Comparison of ENCODE assay signal across 30 cellular contexts in genomic region chr4:40877081-40877480, GRCh38.
"Had no signal": no experiment of that assay in that cellular context is flagged by ENCODE, and none has a peak within 500 bp of the region (broad histone marks: within the 10 kb centered on the region; RNA-seq: fewer than 3 reads in every experiment).

No MANE protein-coding gene starts in this region.

- H3K9me3 ChIP-seq: body of pancreas, colonic mucosa had no signal

- H3K36me3 ChIP-seq: cardiac muscle cell, colonic mucosa, WERI-Rb-1 had no signal

- ATAC-seq: activated CD4-positive, alpha-beta T cell treated with anti-CD3 and anti-CD28 coated beads for 36 hours; activated CD4-positive, CD25-positive, alpha-beta regulatory T cell treated with anti-CD3 and anti-CD28 coated beads, Interleukin-2, amount 50 U/mL, for 24 hours; activated CD8-positive, alpha-beta memory T cell treated with anti-CD3 and anti-CD28 coated beads, Interleukin-2, amount 10 ng/mL, durations not matched to agents 7 days and 5 days; activated CD8-positive, alpha-beta T cell treated with anti-CD3 and anti-CD28 coated beads, Interleukin-2, amount 10 ng/mL, durations not matched to agents 7 days and 5 days; activated naive CD4-positive, alpha-beta T cell treated with anti-CD3 and anti-CD28 coated beads, Interleukin-2, amount 50 U/mL, for 72 hours; body of pancreas; esophagus mucosa; T-helper 17 cell had no signal

- DNase-seq: activated B cell treated with CpG ODN at 0.5 μM for 24 hours; activated CD4-positive, alpha-beta memory T cell treated with anti-CD3 and anti-CD28 coated beads for 36 hours; activated CD4-positive, alpha-beta T cell treated with anti-CD3 and anti-CD28 coated beads for 36 hours; activated CD4-positive, alpha-beta T cell treated with anti-CD3 and anti-CD28 coated beads, Interleukin-2, amount 10 ng/mL, durations not matched to agents 24 days and 14 days; activated CD8-positive, alpha-beta memory T cell treated with anti-CD3 and anti-CD28 coated beads, Interleukin-2, amount 10 ng/mL, durations not matched to agents 7 days and 5 days; activated CD8-positive, alpha-beta memory T cell treated with anti-CD3 and anti-CD28 coated beads, Interleukin-2, amount 50 U/mL, for 4 hours; activated CD8-positive, alpha-beta T cell treated with anti-CD3 and anti-CD28 coated beads, Interleukin-2, amount 10 ng/mL, durations not matched to agents 7 days and 5 days; activated effector memory CD4-positive, alpha-beta T cell treated with anti-CD3 and anti-CD28 coated beads, Interleukin-2, amount 50 U/mL, for 16 hours; activated naive CD4-positive, alpha-beta T cell treated with anti-CD3 and anti-CD28 coated beads, Interleukin-2, amount 10 ng/mL, durations not matched to agents 7 days and 5 days; activated naive CD8-positive, alpha-beta T cell treated with anti-CD3 and anti-CD28 coated beads, Interleukin-2, amount 10 ng/mL, durations not matched to agents 7 days and 5 days; activated T-cell treated with anti-CD3 and anti-CD28 coated beads, Interleukin-2, amount 50 U/mL, for 1 hour; activated T-cell treated with anti-CD3 and anti-CD28 coated beads, Interleukin-2, amount 50 U/mL, for 48 hours; body of pancreas; central memory CD4-positive, alpha-beta T cell; cerebellar nuclear complex; colonic mucosa; dorsolateral prefrontal cortex; effector memory CD4-positive, alpha-beta T cell; endodermal cell; foreskin fibroblast; head of caudate nucleus; T-helper 1 cell; T-helper 17 cell; T1000; WERI-Rb-1 had no signal

- H3K4me1 ChIP-seq: colonic mucosa had no signal

- FAIRE-seq: frontal cortex had no signal

- H3K4me3 ChIP-seq: body of pancreas, cardiac muscle cell, colonic mucosa, dorsolateral prefrontal cortex had no signal

- H3K27ac ChIP-seq: cardiac muscle cell, colonic mucosa, dorsolateral prefrontal cortex, WERI-Rb-1 had no signal

- H3K27me3 ChIP-seq: body of pancreas, cardiac muscle cell, colonic mucosa, dorsolateral prefrontal cortex had no signal
